11 cellular contexts compared by ENCODE assay signal in the genomic region with DNA sequence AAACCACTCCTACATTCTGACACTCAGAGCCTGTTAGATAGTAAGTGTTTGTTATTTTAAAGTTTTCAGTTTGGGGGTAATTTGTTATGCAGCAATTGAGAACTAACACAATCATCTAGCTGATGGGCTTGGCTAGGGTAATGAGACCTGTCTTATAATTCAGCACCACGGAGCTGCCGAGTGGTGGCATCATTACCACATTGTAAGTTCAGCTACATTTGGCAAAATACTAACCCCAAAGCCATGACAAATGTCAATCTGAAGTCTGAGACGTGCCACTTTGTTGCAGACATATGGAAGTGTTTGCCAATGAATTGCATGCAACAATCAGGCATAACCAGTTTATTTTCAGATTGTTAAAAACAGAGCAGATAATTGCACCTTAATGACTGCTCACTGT. TPM values are rescaled to one million over a fixed set of nuclear protein-coding genes. Genes with fewer than 3 reads are reported as not detected.
DNase-seq lines count a peak whose midpoint lies in the region; ATAC-seq, FAIRE-seq and TF ChIP-seq lines count a peak whose summit lies in the region.
"Had no signal": no experiment of that assay in that cellular context is flagged by ENCODE, and none has a peak within 500 bp of the region (broad histone marks: within the 10 kb centered on the region; RNA-seq: fewer than 3 reads in every experiment).

No MANE protein-coding gene starts in this region.

- H3K4me3 ChIP-seq in A549 (no peak overlapping the region), HCT116 (replicated peaks in 1 of 2; ENCODE audit: low read depth in 1 of 2, low read length in 2 of 2) (no peak overlapping the region)

- H4K20me1 ChIP-seq in HCT116 (ENCODE audit: insufficient read depth) = no peaks in the 10 kb centered on the region

- RAD21 ChIA-PET in HCT116 (lab: Charles Lee; ENCODE audit: low non-redundant PET in 1 of 2, low total read pairs in 2 of 2, uncharacterized antibody in 2 of 2, unreplicated experiment in 2 of 2) = interaction anchor here in 1 of 2 experiments (1.0 kb wide), 1 partner anchor 264 kb away, joined by 5 read pairs; no protein-coding TSS in a partner anchor

- in situ Hi-C loops in T47D (cut with HindIII; ENCODE audit: low pct_unique_long_range_greater_than_20kb, low sequenced_read_pairs) = no loop called here

- TF ChIP-seq CTCF in A549 (IDR thresholded peaks at IDR 0.05) = peak; percentile 38; the same call in 2 of the 3 replicates
- peak in 1 of 3 experiments; percentile 22; a peak in 1 of 6 replicates for TF ChIP-seq CTCF in HCT116 (IDR thresholded peaks at IDR 0.05 in 2 of 3, conservative IDR thresholded peaks at IDR 0.05 in 1 of 3; ENCODE audit: borderline replicate concordance in 1 of 3, insufficient read depth in 1 of 3, low read depth in 2 of 3, low read length in 2 of 3)

- intact Hi-C loops in HCT116 (cut with micrococcal nuclease) = no loop called here

- H3K27ac ChIP-seq in A549 (no peak overlapping the region), HCT116 (ENCODE audit: low read depth, low read length) (no peak overlapping the region)

- DNase-seq in A549 (ENCODE audit: low read depth in 1 of 2, low spot score in 1 of 2) (peak in 1 of 2 experiments; percentile 14), HCT116 (ENCODE audit: low read depth, low spot score) (no peak), T47D (ENCODE audit: low read depth in 1 of 2, low spot score in 1 of 2) (peak; percentile 84 to 91), left lobe of liver (ENCODE audit: low spot score) (peak; percentile 54), NCI-H2171 treated with DMSO at 0.1 percent for 48 hours (lab: John Stamatoyannopoulos, UW) (no peak), HUDEP-2 (lab: John Stamatoyannopoulos, UW; ENCODE audit: unreplicated experiment in 76 of 76) (no peak)
- no peak for DNase-seq in activated naive CD4-positive, alpha-beta T cell treated with anti-CD3 and anti-CD28 coated beads, Interleukin-2, amount 50 U/mL, for 16 hours
- no peak for DNase-seq in activated T-cell treated with anti-CD3 and anti-CD28 coated beads, Interleukin-2, amount 50 U/mL, for 1 hour
- DNase-seq: activated T-cell treated with anti-CD3 and anti-CD28 coated beads for 4 hours, naive B cell had no signal

- H3K9me3 ChIP-seq in A549 = peaks cover 3% of the 10 kb centered on the region; the same call in 1 of the 3 replicates
- H3K9me3 ChIP-seq in HCT116 (ENCODE audit: control insufficient read depth in 1 of 2, insufficient read depth in 1 of 2, low read depth in 1 of 2, low read length in 2 of 2) = no peaks in the 10 kb centered on the region

- no peaks in the 10 kb centered on the region for H3K79me2 ChIP-seq in HCT116 (ENCODE audit: insufficient read depth, low read length)

- no peak for FAIRE-seq in A549 (lab: Jason Lieb, UNC)
- FAIRE-seq: endometrium had no signal

- H3K4me2 ChIP-seq in A549 (no peak overlapping the region), HCT116 (ENCODE audit: low read length) (no peak overlapping the region)

- H3K4me1 ChIP-seq in A549 (no peaks in the 10 kb centered on the region), HCT116 (ENCODE audit: control insufficient read depth in 1 of 2, insufficient read depth in 2 of 2, low read length in 2 of 2) (no peaks in the 10 kb centered on the region)

- POLR2A ChIA-PET in A549 (lab: Yijun Ruan, JAX) = no interaction called here
- POLR2A ChIA-PET in HCT116 (lab: Charles Lee) = interaction anchor here (1.7 kb wide), 1 partner anchor 23 kb away, joined by 3 read pairs; no protein-coding TSS in a partner anchor

- no peaks in the 10 kb centered on the region for H3K27me3 ChIP-seq in HCT116 (ENCODE audit: insufficient read depth, low read length)

- H3K9ac ChIP-seq in HCT116 (ENCODE audit: low read length) = no peak overlapping the region

- CTCF ChIA-PET in A549 (lab: Yijun Ruan, JAX) (interaction anchor here (0.6 to 3.8 kb wide), 14 partner anchors 14 to 269 kb away, joined by 3 to 31 read pairs (median 3); no protein-coding TSS in a partner anchor), HCT116 (lab: Charles Lee) (no interaction called here)

- TF ChIP-seq RAD21 in A549 (conservative IDR thresholded peaks at IDR 0.05 in 1 of 2, IDR thresholded peaks at IDR 0.05 in 1 of 2) (peak; percentile 56 to 61), HCT116 (IDR thresholded peaks at IDR 0.05; ENCODE audit: low read depth) (peak; percentile 60)

- no peak for TF ChIP-seq EP300 in A549 (IDR thresholded peaks at IDR 0.05)

- TF ChIP-seq POLR2A in A549 (IDR thresholded peaks at IDR 0.05; ENCODE audit: low read length) = no peak
- TF ChIP-seq POLR2A in HCT116 (IDR thresholded peaks at IDR 0.05; ENCODE audit: borderline replicate concordance, extremely low read depth, insufficient read depth, insufficient read length) = no peak

- WGBS in A549 (ENCODE audit: missing lambda C conversion rate) = 4% methylated on average over 3 of the region's 3 CpGs

- H3K9me2 ChIP-seq in HCT116 (ENCODE audit: insufficient read depth) = no peaks in the 10 kb centered on the region

- BruUV-seq in HCT116 (replicated peaks; lab: Mats Ljungman, UMichigan) = no TSS peak

- no peak overlapping the region for H2AFZ ChIP-seq in HCT116 (ENCODE audit: low read depth, low read length, poor library complexity, severe bottlenecking)

- H3K36me3 ChIP-seq in HCT116 (ENCODE audit: control insufficient read depth in 1 of 2, insufficient read depth in 2 of 2, low read length in 2 of 2) = no peaks in the 10 kb centered on the region

- ATAC-seq in A549 (peak; percentile 66 to 73; a peak in 5 of 6 replicates), HCT116 (peak; percentile 49), left lobe of liver (peak; percentile 76)

TF ChIP-seq in A549, 52 proteins besides CTCF, POLR2A, EP300 and RAD21:
- TF ChIP-seq NPAS2 (CRISPR knock-in tag; IDR thresholded peaks at IDR 0.05; ENCODE audit: borderline replicate concordance) (no peak), SMC3 (IDR thresholded peaks at IDR 0.05) (peak; percentile 45; the same call in 2 of the 3 replicates), KDM1A (IDR thresholded peaks at IDR 0.05; ENCODE audit: low read depth) (no peak), HOXB5 (CRISPR knock-in tag; IDR thresholded peaks at IDR 0.05) (no peak)
- TF ChIP-seq, protein P1, sequence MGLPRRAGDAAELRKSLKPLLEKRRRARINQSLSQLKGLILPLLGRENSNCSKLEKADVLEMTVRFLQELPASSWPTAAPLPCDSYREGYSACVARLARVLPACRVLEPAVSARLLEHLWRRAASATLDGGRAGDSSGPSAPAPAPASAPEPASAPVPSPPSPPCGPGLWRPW (IDR thresholded peaks at IDR 0.05) = no peak

TF ChIP-seq in HCT116, 20 proteins besides CTCF, POLR2A, EP300 and RAD21:
- TF ChIP-seq ELF1 (IDR thresholded peaks at IDR 0.05; ENCODE audit: borderline replicate concordance, low read depth) (no peak), CEBPB (IDR thresholded peaks at IDR 0.05; ENCODE audit: low read depth) (no peak), ZNF274 (IDR thresholded peaks at IDR 0.05; ENCODE audit: low read depth, low read length) (no peak), SIN3A (IDR thresholded peaks at IDR 0.05; ENCODE audit: low read depth) (no peak), JUND (IDR thresholded peaks at IDR 0.05) (no peak), TCF7L2 (IDR thresholded peaks at IDR 0.05; ENCODE audit: borderline replicate concordance, extremely low read depth, insufficient read depth, insufficient read length) (no peak), SRF (IDR thresholded peaks at IDR 0.05; ENCODE audit: low read depth) (no peak), FOSL1 (IDR thresholded peaks at IDR 0.05; ENCODE audit: low read depth) (no peak), ZFX (IDR thresholded peaks at IDR 0.05) (no peak), EZH2 (IDR thresholded peaks at IDR 0.05) (no peak), SP1 (IDR thresholded peaks at IDR 0.05; ENCODE audit: low read depth) (no peak)
- TF ChIP-seq, protein P2, sequence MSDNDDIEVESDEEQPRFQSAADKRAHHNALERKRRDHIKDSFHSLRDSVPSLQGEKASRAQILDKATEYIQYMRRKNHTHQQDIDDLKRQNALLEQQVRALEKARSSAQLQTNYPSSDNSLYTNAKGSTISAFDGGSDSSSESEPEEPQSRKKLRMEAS (IDR thresholded peaks at IDR 0.05) = no peak
- TF ChIP-seq, protein P3, sequence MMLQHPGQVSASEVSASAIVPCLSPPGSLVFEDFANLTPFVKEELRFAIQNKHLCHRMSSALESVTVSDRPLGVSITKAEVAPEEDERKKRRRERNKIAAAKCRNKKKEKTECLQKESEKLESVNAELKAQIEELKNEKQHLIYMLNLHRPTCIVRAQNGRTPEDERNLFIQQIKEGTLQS (IDR thresholded peaks at IDR 0.05) = no peak
TF ChIP-seq in HCT116: peak in this region for 0.

RNA-seq across cellular contexts. Expression of a gene that starts 52.7 kb away (rescaled TPM):
- not detected in 2 replicates for polyA plus RNA-seq in A549 (2011; rRNA removed)
- polyA plus RNA-seq in A549 (2012; cell fraction: cytosol; rRNA removed) = not detected in 2 replicates
- not detected in 2 replicates for polyA plus RNA-seq in A549 (2012; cell fraction: nucleus; rRNA removed)
- polyA plus RNA-seq in A549 (2017; fragmentation: RNase III; extraction: RNeasy Plus Mini Kit Qiagen cat#74134 plus additional on column Dnase treatment) = not detected in 3 replicates
- not detected in 2 replicates for polyA minus RNA-seq in A549 (2011; rRNA and poly(A)+ RNA removed)
- 0.15 TPM for total RNA-seq in HCT116 (2021; ENCODE audit: unreplicated experiment)
- 0.02 TPM in 1 of 2 replicates, not detected in the other for polyA plus RNA-seq in HCT116 (2012)
- 0.65 TPM for total RNA-seq in left lobe of liver

Comparison
In these comparisons a context has a peak if more than half of its experiments do, and no peak if none do; other contexts are left out.
1. DNase-seq: peak in T47D (2 of 2) and left lobe of liver (single experiment); none in HCT116 (single experiment), NCI-H2171 treated with DMSO at 0.1 percent for 48 hours (single experiment), activated naive CD4-positive, alpha-beta T cell treated with anti-CD3 and anti-CD28 coated beads, Interleukin-2, amount 50 U/mL, for 16 hours (single experiment), HUDEP-2 (0 of 76) and activated T-cell treated with anti-CD3 and anti-CD28 coated beads, Interleukin-2, amount 50 U/mL, for 1 hour (single experiment).
2. Peak in every context shown above with its lines, with median percentiles within 50 percentile points of each other: ATAC-seq.